ENCODE assay signal across 16 cellular contexts in the genomic region with DNA sequence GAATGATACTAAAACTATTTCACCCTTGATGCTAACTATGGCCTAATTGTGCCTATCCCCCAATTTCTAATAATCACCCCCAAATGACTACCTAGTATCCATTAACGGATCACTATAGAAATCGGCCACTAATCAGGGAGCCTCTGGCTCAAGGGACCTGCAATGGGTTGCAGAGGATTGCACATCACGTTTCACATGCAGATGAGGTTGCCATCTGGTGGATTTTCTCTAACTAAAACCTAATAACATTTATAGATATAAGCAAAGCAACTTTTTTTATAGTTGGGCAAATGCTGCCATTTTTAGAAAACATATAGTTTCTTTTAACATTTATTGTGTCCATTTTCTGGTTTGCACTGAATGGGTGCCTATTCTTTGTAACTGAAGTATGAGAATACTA. TPM values are rescaled to one million over a fixed set of nuclear protein-coding genes. Genes with fewer than 3 reads are reported as not detected.
A peak's percentile ranks its signal among the peaks of the same experiment; 100 is the strongest.
DNase-seq lines count a peak whose midpoint lies in the region; ATAC-seq, FAIRE-seq and TF ChIP-seq lines count a peak whose summit lies in the region.
"Had no signal": no experiment of that assay in that cellular context is flagged by ENCODE, and none has a peak within 500 bp of the region (broad histone marks: within the 10 kb centered on the region; RNA-seq: fewer than 3 reads in every experiment).

No MANE protein-coding gene starts in this region.

- no peaks in the 10 kb centered on the region for H3K27me3 ChIP-seq in H1 (replicated peaks in 1 of 4; ENCODE audit: control insufficient read depth in 3 of 4, extremely low read depth in 1 of 4, insufficient read depth in 3 of 4, low read length in 3 of 4)
- H3K27me3 ChIP-seq: colonic mucosa, esophagus muscularis mucosa, thyroid gland had no signal

- no peaks in the 10 kb centered on the region for H3K36me3 ChIP-seq in H1 (ENCODE audit: control insufficient read depth in 2 of 4, insufficient read depth in 4 of 4, low read length in 3 of 4)
- H3K36me3 ChIP-seq: colonic mucosa, esophagus muscularis mucosa, thyroid gland had no signal

- H3K9ac ChIP-seq in H1 (replicated peaks in 1 of 4; ENCODE audit: extremely low read depth in 1 of 4, low read depth in 3 of 4, low read length in 3 of 4), result no peak overlapping the region

- no peaks in the 10 kb centered on the region for H3K27me3 Mint-ChIP-seq in type B pancreatic cell
- H3K27me3 Mint-ChIP-seq in activated naive CD8-positive, alpha-beta T cell treated with anti-CD3 and anti-CD28 coated beads, Interleukin-2, amount 50 U/mL, for 24 hours, result no peaks in the 10 kb centered on the region
- H3K27me3 Mint-ChIP-seq: activated CD4-positive, alpha-beta T cell treated with anti-CD3 and anti-CD28 coated beads, Interleukin-2, amount 10 ng/mL, durations not matched to agents 24 days and 14 days had no signal

- H3K23ac ChIP-seq in H1 (ENCODE audit: insufficient read length), result no peak overlapping the region

- no peaks in the 10 kb centered on the region for H3K4me1 Mint-ChIP-seq in type B pancreatic cell (ENCODE audit: unreplicated experiment)
- H3K4me1 Mint-ChIP-seq in activated naive CD8-positive, alpha-beta T cell treated with anti-CD3 and anti-CD28 coated beads, Interleukin-2, amount 50 U/mL, for 24 hours, result no peaks in the 10 kb centered on the region
- H3K4me1 Mint-ChIP-seq: activated CD4-positive, alpha-beta T cell treated with anti-CD3 and anti-CD28 coated beads, Interleukin-2, amount 10 ng/mL, durations not matched to agents 24 days and 14 days; naive thymus-derived CD4-positive, alpha-beta T cell had no signal

- no peak overlapping the region for H3K4me3 Mint-ChIP-seq in type B pancreatic cell
- no peak overlapping the region for H3K4me3 Mint-ChIP-seq in activated naive CD8-positive, alpha-beta T cell treated with anti-CD3 and anti-CD28 coated beads, Interleukin-2, amount 50 U/mL, for 24 hours
- H3K4me3 Mint-ChIP-seq: activated CD4-positive, alpha-beta T cell treated with anti-CD3 and anti-CD28 coated beads, Interleukin-2, amount 10 ng/mL, durations not matched to agents 24 days and 14 days; activated T-cell treated with anti-CD3 and anti-CD28 coated beads, Interleukin-2, amount 50 U/mL, for 72 hours; naive thymus-derived CD4-positive, alpha-beta T cell had no signal

- no peaks in the 10 kb centered on the region for H3K4me1 ChIP-seq in H1 (replicated peaks in 1 of 4; ENCODE audit: control insufficient read depth in 3 of 4, insufficient read depth in 4 of 4, low read length in 3 of 4)
- H3K4me1 ChIP-seq: colonic mucosa, esophagus muscularis mucosa, thyroid gland had no signal

- no peak overlapping the region for H2BK120ac ChIP-seq in H1 (replicated peaks; ENCODE audit: low read depth, low read length)

- no peak overlapping the region for H2BK12ac ChIP-seq in H1 (ENCODE audit: low read depth, low read length)

- no peak overlapping the region for H2BK15ac ChIP-seq in H1 (ENCODE audit: low read length)

- no peak overlapping the region for H2BK5ac ChIP-seq in H1 (ENCODE audit: low read depth, low read length)

- H3K79me1 ChIP-seq in H1 (ENCODE audit: low read depth, low read length), result no peaks in the 10 kb centered on the region

- TF ChIP-seq EP300 in H1 (IDR thresholded peaks at IDR 0.05; ENCODE audit: borderline replicate concordance in 1 of 2, low read depth in 2 of 2, low read length in 2 of 2), result no peak

- no peak overlapping the region for H2BK20ac ChIP-seq in H1 (ENCODE audit: low read length)

- H3K27ac ChIP-seq in H1 (ENCODE audit: low read depth, low read length), result no peak overlapping the region
- H3K27ac ChIP-seq: colonic mucosa, esophagus muscularis mucosa, thyroid gland had no signal

- no peak overlapping the region for H3K4me3 ChIP-seq in H1 (ENCODE audit: extremely low read depth in 1 of 4, insufficient read depth in 2 of 4, low read depth in 3 of 4, low read length in 4 of 4)
- H3K4me3 ChIP-seq: colonic mucosa, esophagus muscularis mucosa, thyroid gland had no signal

- no peak overlapping the region for H2AK5ac ChIP-seq in H1 (ENCODE audit: low read depth, low read length)

- no peak overlapping the region for H3K56ac ChIP-seq in H1 (replicated peaks; ENCODE audit: insufficient read length, low read depth, low read length)

- peak; percentile 26 for DNase-seq in NCI-H82 (lab: John Stamatoyannopoulos, UW)
- no peak for DNase-seq in NCI-H82 treated with DMSO at 0.1 percent for 48 hours (lab: John Stamatoyannopoulos, UW; ENCODE audit: unreplicated experiment)
- peak; percentile 11 for DNase-seq in NCI-H774 (lab: John Stamatoyannopoulos, UW)
- DNase-seq in H1 (ENCODE audit: low read depth in 1 of 2, low spot score in 2 of 2), result no peak
- DNase-seq in type B pancreatic cell (ENCODE audit: extremely low spot score, unreplicated experiment), result no peak
- DNase-seq in activated naive CD8-positive, alpha-beta T cell treated with anti-CD3 and anti-CD28 coated beads, Interleukin-2, amount 50 U/mL, for 24 hours, result no peak
- no peak for DNase-seq in NCI-H1105 treated with DMSO at 0.1 percent for 48 hours (lab: John Stamatoyannopoulos, UW)
- no peak for DNase-seq in A172 (ENCODE audit: low spot score)
- DNase-seq: activated CD4-positive, alpha-beta T cell treated with anti-CD3 and anti-CD28 coated beads, Interleukin-2, amount 10 ng/mL, durations not matched to agents 24 days and 14 days; activated T-cell treated with anti-CD3 and anti-CD28 coated beads, Interleukin-2, amount 50 U/mL, for 72 hours; AML-193; colonic mucosa; left ventricle myocardium superior; naive thymus-derived CD4-positive, alpha-beta T cell; thyroid gland had no signal

- no peak for ATAC-seq in activated naive CD8-positive, alpha-beta T cell treated with anti-CD3 and anti-CD28 coated beads, Interleukin-2, amount 50 U/mL, for 24 hours
- ATAC-seq: activated T-cell treated with anti-CD3 and anti-CD28 coated beads, Interleukin-2, amount 50 U/mL, for 72 hours; left ventricle myocardium superior; naive thymus-derived CD4-positive, alpha-beta T cell had no signal

- H3K36me3 Mint-ChIP-seq in type B pancreatic cell, result no peaks in the 10 kb centered on the region
- H3K36me3 Mint-ChIP-seq in activated naive CD8-positive, alpha-beta T cell treated with anti-CD3 and anti-CD28 coated beads, Interleukin-2, amount 50 U/mL, for 24 hours (ENCODE audit: low read depth), result no peaks in the 10 kb centered on the region
- H3K36me3 Mint-ChIP-seq: naive thymus-derived CD4-positive, alpha-beta T cell had no signal

- H4K5ac ChIP-seq in H1 (ENCODE audit: insufficient read length, low read depth, low read length), result no peak overlapping the region

- 74% methylated on average over 3 of the region's 3 CpGs; no CpG with 5 or more reads in 1 of the 2 experiments for WGBS in H1 (ENCODE audit: extremely low coverage in 1 of 2, insufficient coverage in 1 of 2, insufficient read length in 1 of 2, insufficient replicate concordance in 2 of 2, low coverage in 1 of 2, low lambda C conversion rate in 2 of 2, missing lambda C conversion rate in 1 of 2), 2 experiments

- H3K4me2 ChIP-seq in H1 (ENCODE audit: insufficient read depth in 1 of 2, low read depth in 2 of 2, low read length in 2 of 2), result no peak overlapping the region

- TF ChIP-seq CTCF in H1 (IDR thresholded peaks at IDR 0.05; ENCODE audit: control extremely low read depth in 1 of 3, insufficient read depth in 1 of 3, low read depth in 1 of 3, low read length in 3 of 3), result no peak
- TF ChIP-seq CTCF in type B pancreatic cell (conservative IDR thresholded peaks at IDR 0.05), result peak; percentile 32

- no peak overlapping the region for H4K8ac ChIP-seq in H1 (ENCODE audit: extremely low read depth, insufficient read depth, low read length)

- H3K79me2 ChIP-seq in H1 (ENCODE audit: control insufficient read depth in 1 of 2, insufficient read depth in 2 of 2, low read length in 2 of 2), result no peaks in the 10 kb centered on the region

- TF ChIP-seq RAD21 in H1 (IDR thresholded peaks at IDR 0.05 in 1 of 2, conservative IDR thresholded peaks at IDR 0.05 in 1 of 2; ENCODE audit: low read depth in 2 of 2, low read length in 2 of 2), result peak; percentile 37 to 49

- POLR2A ChIA-PET in H1 (lab: Charles Lee; ENCODE audit: partially characterized antibody), result no interaction called here

- H3K9me3 ChIP-seq in H1 (ENCODE audit: insufficient read depth in 2 of 2, low read depth in 1 of 2, low read length in 1 of 2), result no peaks in the 10 kb centered on the region
- H3K9me3 ChIP-seq: colonic mucosa, thyroid gland had no signal

- H3K23me2 ChIP-seq in H1 (ENCODE audit: low read depth, low read length), result no peaks in the 10 kb centered on the region

- no peak overlapping the region for H3K27ac Mint-ChIP-seq in type B pancreatic cell
- H3K27ac Mint-ChIP-seq in activated naive CD8-positive, alpha-beta T cell treated with anti-CD3 and anti-CD28 coated beads, Interleukin-2, amount 50 U/mL, for 24 hours, result no peak overlapping the region
- H3K27ac Mint-ChIP-seq: activated CD4-positive, alpha-beta T cell treated with anti-CD3 and anti-CD28 coated beads, Interleukin-2, amount 10 ng/mL, durations not matched to agents 24 days and 14 days; activated T-cell treated with anti-CD3 and anti-CD28 coated beads, Interleukin-2, amount 50 U/mL, for 72 hours; naive thymus-derived CD4-positive, alpha-beta T cell had no signal

- no peaks in the 10 kb centered on the region for H4K20me1 ChIP-seq in H1 (replicated peaks in 1 of 2; ENCODE audit: control insufficient read depth in 1 of 2, insufficient read depth in 2 of 2, low read length in 2 of 2)

- no peak overlapping the region for H2AFZ ChIP-seq in H1 (ENCODE audit: low read length)

- H3K14ac ChIP-seq in H1 (ENCODE audit: insufficient read length), result no peak overlapping the region

- H3K9me3 Mint-ChIP-seq in type B pancreatic cell, result no peaks in the 10 kb centered on the region
- no peaks in the 10 kb centered on the region for H3K9me3 Mint-ChIP-seq in activated naive CD8-positive, alpha-beta T cell treated with anti-CD3 and anti-CD28 coated beads, Interleukin-2, amount 50 U/mL, for 24 hours
- H3K9me3 Mint-ChIP-seq: activated CD4-positive, alpha-beta T cell treated with anti-CD3 and anti-CD28 coated beads, Interleukin-2, amount 10 ng/mL, durations not matched to agents 24 days and 14 days had no signal

- H4K91ac ChIP-seq in H1 (replicated peaks; ENCODE audit: insufficient read length, low read length), result no peak overlapping the region

- no peak overlapping the region for H3K4ac ChIP-seq in H1 (replicated peaks; ENCODE audit: insufficient read length, low read depth, low read length)

- no peak for TF ChIP-seq POLR2A in H1 (IDR thresholded peaks at IDR 0.05; ENCODE audit: control extremely low read depth in 1 of 2, low read depth in 2 of 2, low read length in 2 of 2)

- CTCF ChIA-PET in H1 (lab: Charles Lee; ENCODE audit: partially characterized antibody), result interaction anchor here (1.1 kb wide), 1 partner anchor 205 kb away, joined by 7 read pairs; no protein-coding TSS in a partner anchor

- no peak for FAIRE-seq in H1 (lab: Jason Lieb, UNC)

- H3K18ac ChIP-seq in H1 (ENCODE audit: extremely low read depth, low read length), result no peak overlapping the region

RNA-seq across cellular contexts. Expression of gene ALG13, which starts 28.3 kb away (rescaled TPM):
- total RNA-seq in H1 (2021; fragmentation: NEBNext Ultra II Directional; extraction: Animal tissue kit (Norgen Biotek cat#: 25700)), result 34.6 and 44.3 TPM in 2 replicates
- polyA plus RNA-seq in H1 (2011; rRNA removed), result 70.6 and 93.6 TPM in 2 replicates
- polyA plus RNA-seq in H1 (2011; cell fraction: cytosol; rRNA removed), result 73.1 TPM
- 140 TPM for polyA plus RNA-seq in H1 (2011; cell fraction: nucleus; rRNA removed)
- 36.1 to 39.0 TPM (median 38.1 TPM) in 4 replicates for polyA plus RNA-seq in H1 (2012, experiment 1 of 2)
- polyA plus RNA-seq in H1 (2012, experiment 2 of 2), result 6.1 TPM
- 31.6 TPM for polyA plus RNA-seq in H1 (2013, experiment 1 of 2)
- 32.9 TPM for polyA plus RNA-seq in H1 (2013, experiment 2 of 2)
- 117 and 176 TPM in 2 replicates for polyA minus RNA-seq in H1 (2011; rRNA and poly(A)+ RNA removed)
- 49.0 TPM for polyA minus RNA-seq in H1 (2011; cell fraction: cytosol; rRNA and poly(A)+ RNA removed)
- polyA minus RNA-seq in H1 (2011; cell fraction: nucleus; rRNA and poly(A)+ RNA removed), result 197 TPM
- total RNA-seq in type B pancreatic cell (ENCODE audit: low replicate concordance), result 67.2 and 71.8 TPM in 2 replicates
- 24.7 and 28.0 TPM in 2 replicates for total RNA-seq in A172 (2014; rRNA removed; shearing (Covaris generic))

Comparison
In these comparisons a context has a peak if more than half of its experiments do, and no peak if none do; other contexts are left out.
1. DNase-seq: peak in NCI-H82 (single experiment) and NCI-H774 (single experiment); none in NCI-H82 treated with DMSO at 0.1 percent for 48 hours (single experiment), H1 (0 of 2), type B pancreatic cell (single experiment), activated naive CD8-positive, alpha-beta T cell treated with anti-CD3 and anti-CD28 coated beads, Interleukin-2, amount 50 U/mL, for 24 hours (single experiment), NCI-H1105 treated with DMSO at 0.1 percent for 48 hours (single experiment) and A172 (single experiment).